8 cellular contexts compared by ENCODE assay signal in the genomic region with DNA sequence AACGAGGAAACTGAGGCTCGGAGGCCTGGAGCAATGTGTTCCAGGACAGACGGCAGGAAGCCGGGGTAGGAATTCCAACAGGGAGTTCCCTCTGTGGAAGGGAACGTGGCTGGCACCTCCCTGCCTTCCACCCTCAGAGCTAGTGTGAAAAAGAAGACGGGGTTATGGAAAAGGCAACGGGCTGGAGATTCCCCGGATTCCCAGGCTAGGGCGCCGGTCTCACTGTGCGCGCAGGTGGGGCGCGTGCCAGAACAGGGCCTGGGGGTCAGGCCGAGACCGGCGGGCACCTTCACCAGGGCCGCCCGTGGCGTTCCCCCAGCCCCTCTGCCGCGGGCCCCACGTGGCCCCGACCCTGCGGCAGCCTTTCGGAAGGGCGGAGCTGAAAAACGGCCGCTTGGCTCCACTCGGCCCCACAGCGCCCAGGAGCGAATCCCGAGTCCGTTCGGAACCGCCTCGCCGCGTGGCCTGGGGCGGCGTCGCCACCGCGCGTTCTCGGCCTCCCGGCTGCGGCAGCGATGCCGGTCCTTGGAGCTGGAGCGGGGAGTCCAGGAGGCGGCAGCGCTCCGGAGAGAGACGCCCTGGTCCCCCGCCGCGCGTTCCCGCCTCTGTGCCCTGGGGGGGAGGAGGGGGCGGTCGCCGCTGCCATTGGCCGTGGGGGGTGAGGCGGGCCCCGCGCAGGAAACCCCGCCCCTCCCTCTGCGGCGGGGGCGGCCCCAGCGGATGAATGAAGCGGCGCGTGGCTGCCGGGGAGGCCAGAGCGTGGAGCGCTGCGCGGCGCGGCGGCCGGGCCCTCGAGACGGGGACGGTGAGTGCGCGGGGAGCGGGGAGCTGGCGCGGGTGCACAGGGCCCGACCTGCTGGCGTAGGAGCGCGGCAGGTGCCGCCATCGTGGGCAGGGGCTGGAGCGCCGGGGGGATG. TPM values are rescaled to one million over a fixed set of nuclear protein-coding genes. Genes with fewer than 3 reads are reported as not detected.
DNase-seq lines count a peak whose midpoint lies in the region; ATAC-seq, FAIRE-seq and TF ChIP-seq lines count a peak whose summit lies in the region.

A gene with protein sequence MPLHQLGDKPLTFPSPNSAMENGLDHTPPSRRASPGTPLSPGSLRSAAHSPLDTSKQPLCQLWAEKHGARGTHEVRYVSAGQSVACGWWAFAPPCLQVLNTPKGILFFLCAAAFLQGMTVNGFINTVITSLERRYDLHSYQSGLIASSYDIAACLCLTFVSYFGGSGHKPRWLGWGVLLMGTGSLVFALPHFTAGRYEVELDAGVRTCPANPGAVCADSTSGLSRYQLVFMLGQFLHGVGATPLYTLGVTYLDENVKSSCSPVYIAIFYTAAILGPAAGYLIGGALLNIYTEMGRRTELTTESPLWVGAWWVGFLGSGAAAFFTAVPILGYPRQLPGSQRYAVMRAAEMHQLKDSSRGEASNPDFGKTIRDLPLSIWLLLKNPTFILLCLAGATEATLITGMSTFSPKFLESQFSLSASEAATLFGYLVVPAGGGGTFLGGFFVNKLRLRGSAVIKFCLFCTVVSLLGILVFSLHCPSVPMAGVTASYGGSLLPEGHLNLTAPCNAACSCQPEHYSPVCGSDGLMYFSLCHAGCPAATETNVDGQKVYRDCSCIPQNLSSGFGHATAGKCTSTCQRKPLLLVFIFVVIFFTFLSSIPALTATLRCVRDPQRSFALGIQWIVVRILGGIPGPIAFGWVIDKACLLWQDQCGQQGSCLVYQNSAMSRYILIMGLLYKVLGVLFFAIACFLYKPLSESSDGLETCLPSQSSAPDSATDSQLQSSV (plus strand): TSS at position 755 of the 917 bp plus-strand sequence. CDS start 13,952 bp downstream, outside the sequence.

- TF ChIP-seq CTCF in GM23338 (conservative IDR thresholded peaks at IDR 0.05; ENCODE audit: low read depth in 2 of 2), result no peak

- peaks cover 40% of the 10 kb centered on the region for H3K79me2 ChIP-seq in GM23338 (replicated peaks; ENCODE audit: insufficient read depth)

- no peaks in the 10 kb centered on the region for H3K36me3 ChIP-seq in GM23338 (ENCODE audit: insufficient read depth)

- H3K9me3 Mint-ChIP-seq in GM23338, result no peaks in the 10 kb centered on the region
- H3K9me3 Mint-ChIP-seq in activated naive CD4-positive, alpha-beta T cell treated with anti-CD3 and anti-CD28 coated beads, Interleukin-2, amount 50 U/mL, for 24 hours, result no peaks in the 10 kb centered on the region

- peak within 1 kb of the TSS; percentile 69; the same call in 1 of the 2 replicates for H2AFZ ChIP-seq in GM23338

- DNase-seq in DMS79 (lab: John Stamatoyannopoulos, UW) (peak; percentile 66), GM23338 (ENCODE audit: low spot score) (peak; percentile 75), M059J (ENCODE audit: low read depth) (peak; percentile 86), SKM-1 (lab: John Stamatoyannopoulos, UW; ENCODE audit: unreplicated experiment) (peak; percentile 72), cardiac septum (ENCODE audit: low spot score) (peak; percentile 90), posterior vena cava (ENCODE audit: low spot score) (peak; percentile 93), urothelium cell line (ENCODE audit: low spot score) (peak; percentile 98)

- H3K27me3 ChIP-seq in GM23338 (ENCODE audit: insufficient read depth), result peaks cover 33% of the 10 kb centered on the region

- H4K20me1 ChIP-seq in GM23338 (replicated peaks; ENCODE audit: insufficient read depth), result peaks cover 14% of the 10 kb centered on the region; the same call in 1 of the 2 replicates

- peak; percentile 67 for ATAC-seq in GM23338

- peak within 1 kb of the TSS; percentile 78 for H3K4me3 ChIP-seq in GM23338

- intact Hi-C loops in cardiac septum (cut with DNase I), result no loop called here
- intact Hi-C loops in posterior vena cava (cut with DNase I), result no loop called here

- H3K4me3 Mint-ChIP-seq in GM23338, result peak within 1 kb of the TSS; percentile 70
- peak within 1 kb of the TSS; percentile 83 for H3K4me3 Mint-ChIP-seq in activated naive CD4-positive, alpha-beta T cell treated with anti-CD3 and anti-CD28 coated beads, Interleukin-2, amount 50 U/mL, for 24 hours

- H3K4me2 ChIP-seq in GM23338, result peak within 1 kb of the TSS; percentile 88

- H3K4me1 ChIP-seq in GM23338 (ENCODE audit: insufficient read depth), result peaks cover 7% of the 10 kb centered on the region; the same call in 1 of the 2 replicates

- H3K27me3 Mint-ChIP-seq in GM23338 (ENCODE audit: insufficient read depth, low read depth, poor library complexity), result peaks cover 37% of the 10 kb centered on the region
- H3K27me3 Mint-ChIP-seq in activated naive CD4-positive, alpha-beta T cell treated with anti-CD3 and anti-CD28 coated beads, Interleukin-2, amount 50 U/mL, for 24 hours, result no peaks in the 10 kb centered on the region

- H3K27ac ChIP-seq in GM23338 (ENCODE audit: low read depth), result no peak within 1 kb of the TSS

- H3K27ac Mint-ChIP-seq in GM23338, result no peak within 1 kb of the TSS
- peak within 1 kb of the TSS; percentile 72 for H3K27ac Mint-ChIP-seq in activated naive CD4-positive, alpha-beta T cell treated with anti-CD3 and anti-CD28 coated beads, Interleukin-2, amount 50 U/mL, for 24 hours

- peaks cover 5% of the 10 kb centered on the region; the same call in 1 of the 2 replicates for H3F3A ChIP-seq in GM23338 (replicated peaks; ENCODE audit: low read depth)

- no peaks in the 10 kb centered on the region for H3K36me3 Mint-ChIP-seq in GM23338 (ENCODE audit: low read depth)
- H3K36me3 Mint-ChIP-seq in activated naive CD4-positive, alpha-beta T cell treated with anti-CD3 and anti-CD28 coated beads, Interleukin-2, amount 50 U/mL, for 24 hours, result no peaks in the 10 kb centered on the region

- no peaks in the 10 kb centered on the region for H3K9me2 ChIP-seq in GM23338 (ENCODE audit: insufficient read depth)

- H3K4me1 Mint-ChIP-seq in GM23338, result peaks cover 10% of the 10 kb centered on the region
- H3K4me1 Mint-ChIP-seq in activated naive CD4-positive, alpha-beta T cell treated with anti-CD3 and anti-CD28 coated beads, Interleukin-2, amount 50 U/mL, for 24 hours, result peaks cover 5% of the 10 kb centered on the region

- peak; percentile 96 for FAIRE-seq in urothelium cell line (lab: Jason Lieb, UNC)

TF ChIP-seq in GM23338, 12 proteins besides CTCF, POLR2A, EP300 and RAD21 (continues in another document):
- peak; percentile 65 for TF ChIP-seq POLR2AphosphoS5 (IDR thresholded peaks at IDR 0.05; ENCODE audit: low read depth)
- TF ChIP-seq CREB1 (CRISPR knock-in tag; IDR thresholded peaks at IDR 0.05; ENCODE audit: low read depth), result peak; percentile 32; the same call in 1 of the 2 replicates

RNA-seq across cellular contexts. Expression of the gene that starts here (rescaled TPM):
- total RNA-seq in GM23338 (2014; rRNA removed; shearing (Covaris generic)), result 38.3 and 41.6 TPM in 2 replicates
- polyA plus RNA-seq in GM23338 (2016; fragmentation: Nextera tagmentation; extraction: Ambion mirVana), result 27.2 and 28.5 TPM in 2 replicates
- 43.9 and 69.5 TPM in 2 replicates for total RNA-seq in M059J (2014; rRNA removed; shearing (Covaris generic))
- total RNA-seq in cardiac septum (10.8 TPM), posterior vena cava (10 to 100 TPM; 14.7 to 15.2 TPM)
